Comparison of ENCODE assay signal across 13 cellular contexts in genomic region chr20:34389206-34389953, GRCh38. TPM values are rescaled to one million over a fixed set of nuclear protein-coding genes. Genes with fewer than 3 reads are reported as not detected.
A peak's percentile ranks its signal among the peaks of the same experiment; 100 is the strongest.
DNase-seq lines count a peak whose midpoint lies in the region; ATAC-seq and TF ChIP-seq lines count a peak whose summit lies in the region.
"Had no signal": no experiment of that assay in that cellular context is flagged by ENCODE, and none has a peak within 500 bp of the region (broad histone marks: within the 10 kb centered on the region; RNA-seq: fewer than 3 reads in every experiment).

No MANE protein-coding gene starts in this region.

- intact Hi-C loops in CD8-positive, alpha-beta T cell (cut with DNase I, micrococcal nuclease), result no loop called here

- H3K9me3 ChIP-seq in CD8-positive, alpha-beta T cell (ENCODE audit: low read length), result no peaks in the 10 kb centered on the region
- no peaks in the 10 kb centered on the region for H3K9me3 ChIP-seq in fibroblast of lung (ENCODE audit: control insufficient read depth, insufficient read depth, low read depth, low read length)
- H3K9me3 ChIP-seq in Peyer's patch, result no peaks in the 10 kb centered on the region
- H3K9me3 ChIP-seq: left lung, neutrophil had no signal

- ATAC-seq in CD8-positive, alpha-beta T cell, result no peak

- H3K4me1 Mint-ChIP-seq in CD8-positive, alpha-beta T cell (ENCODE audit: low read depth), result peaks cover 46% of the 10 kb centered on the region

- peaks cover 40% of the 10 kb centered on the region for H3K36me3 Mint-ChIP-seq in CD8-positive, alpha-beta T cell

- no peak overlapping the region for H3K4me2 ChIP-seq in fibroblast of lung (ENCODE audit: extremely low read depth, insufficient read depth, low read length)

- H2AFZ ChIP-seq in fibroblast of lung (ENCODE audit: low read length), result no peak overlapping the region

- H3K36me3 ChIP-seq in CD8-positive, alpha-beta T cell (ENCODE audit: insufficient read depth, low read length), result no peaks in the 10 kb centered on the region
- peaks cover 3% of the 10 kb centered on the region for H3K36me3 ChIP-seq in fibroblast of lung (ENCODE audit: control insufficient read depth, insufficient read depth, low read length)
- peaks cover 0 to 19% (median 0%) of the 10 kb centered on the region in 3 donors for H3K36me3 ChIP-seq in Peyer's patch

- DNase-seq in CD8-positive, alpha-beta T cell, result no peak
- peak; percentile 48 for DNase-seq in ELR (ENCODE audit: low read depth)
- peak; percentile 59 for DNase-seq in RPMI7951 (ENCODE audit: low read depth)
- peak in 1 of 2 donors; percentile 48 for DNase-seq in fibroblast of lung (ENCODE audit: low read depth in 2 of 2)
- no peak for DNase-seq in Peyer's patch
- no peak for DNase-seq in activated CD4-positive, CD25-positive, alpha-beta regulatory T cell (lab: John Stamatoyannopoulos, UW)
- no peak for DNase-seq in Kasumi-1 (lab: John Stamatoyannopoulos, UW)
- DNase-seq: activated B cell treated with CpG ODN at 0.5 μM for 24 hours; activated effector memory CD4-positive, alpha-beta T cell treated with anti-CD3 and anti-CD28 coated beads, Interleukin-2, amount 50 U/mL, for 16 hours; cortex of kidney; left lung; NCI-H1694 had no signal

- no peaks in the 10 kb centered on the region for H3K27me3 Mint-ChIP-seq in CD8-positive, alpha-beta T cell (ENCODE audit: low read depth)
- H3K27me3 Mint-ChIP-seq: activated B cell treated with CpG ODN at 0.5 μM for 24 hours had no signal

- H4K20me1 ChIP-seq in fibroblast of lung (ENCODE audit: control insufficient read depth, extremely low read depth, insufficient read depth, low read length), result peaks cover 9% of the 10 kb centered on the region

- no peak overlapping the region for H3K4me3 Mint-ChIP-seq in CD8-positive, alpha-beta T cell
- H3K4me3 Mint-ChIP-seq: activated B cell treated with CpG ODN at 0.5 μM for 24 hours had no signal

- H3K27ac ChIP-seq in CD8-positive, alpha-beta T cell (ENCODE audit: low read depth, low read length), result no peak overlapping the region
- peak overlapping the region; percentile 31 for H3K27ac ChIP-seq in fibroblast of lung (ENCODE audit: insufficient read depth, low read length)
- H3K27ac ChIP-seq in Peyer's patch, result no peak overlapping the region
- H3K27ac ChIP-seq: left lung, neutrophil had no signal

- H3K27me3 ChIP-seq in CD8-positive, alpha-beta T cell (ENCODE audit: insufficient read depth, low read length), result no peaks in the 10 kb centered on the region
- no peaks in the 10 kb centered on the region for H3K27me3 ChIP-seq in fibroblast of lung (ENCODE audit: control insufficient read depth, insufficient read depth, low read length)
- H3K27me3 ChIP-seq in Peyer's patch, result no peaks in the 10 kb centered on the region
- H3K27me3 ChIP-seq: left lung, neutrophil had no signal

- POLR2A ChIA-PET in CD8-positive, alpha-beta T cell (lab: Charles Lee), result no interaction called here

- H3K79me2 ChIP-seq in fibroblast of lung (ENCODE audit: control insufficient read depth, insufficient read depth, low read length), result peaks cover 75% of the 10 kb centered on the region

- no peak overlapping the region for H3K4me3 ChIP-seq in CD8-positive, alpha-beta T cell (ENCODE audit: low read depth, low read length)
- H3K4me3 ChIP-seq in fibroblast of lung (replicated peaks in 1 of 4; ENCODE audit: control extremely low read depth in 1 of 4, insufficient read depth in 1 of 4, low read depth in 3 of 4, low read length in 4 of 4) (no peak overlapping the region), Peyer's patch (no peak overlapping the region)
- H3K4me3 ChIP-seq: left lung had no signal

- TF ChIP-seq POLR2A in Peyer's patch (IDR thresholded peaks at IDR 0.05), result no peak

- CTCF ChIA-PET in CD8-positive, alpha-beta T cell (lab: Charles Lee), result no interaction called here

- peaks cover 5% of the 10 kb centered on the region for H3K4me1 ChIP-seq in CD8-positive, alpha-beta T cell (ENCODE audit: insufficient read depth, low read length)
- peaks cover 12% of the 10 kb centered on the region for H3K4me1 ChIP-seq in fibroblast of lung (ENCODE audit: control insufficient read depth, extremely low read depth, insufficient read depth, low read length)
- H3K4me1 ChIP-seq in Peyer's patch, result peaks cover 0 to 52% (median 2%) of the 10 kb centered on the region in 4 donors

- H3K9me3 Mint-ChIP-seq in CD8-positive, alpha-beta T cell, result no peaks in the 10 kb centered on the region
- H3K9me3 Mint-ChIP-seq: activated B cell treated with CpG ODN at 0.5 μM for 24 hours had no signal

- no peak for TF ChIP-seq CTCF in CD8-positive, alpha-beta T cell (IDR thresholded peaks at IDR 0.05)
- TF ChIP-seq CTCF in fibroblast of lung (conservative IDR thresholded peaks at IDR 0.05 in 1 of 2, IDR thresholded peaks at IDR 0.05 in 1 of 2; ENCODE audit: low read depth in 1 of 2, low read length in 2 of 2), result no peak
- no peak for TF ChIP-seq CTCF in Peyer's patch (IDR thresholded peaks at IDR 0.05)

- no peak overlapping the region for H3K9ac ChIP-seq in fibroblast of lung (ENCODE audit: insufficient read depth, low read length)

- H3K27ac Mint-ChIP-seq in CD8-positive, alpha-beta T cell, result peak overlapping the region; percentile 41

RNA-seq across cellular contexts. Expression of gene ITCH, which starts 26.3 kb away (rescaled TPM):
- 10 to 100 TPM; 50.4 to 55.2 TPM for total RNA-seq in CD8-positive, alpha-beta T cell
- total RNA-seq in RPMI7951 (2014; rRNA removed; shearing (Covaris generic)), result 60.1 and 67.4 TPM in 2 replicates
- total RNA-seq in fibroblast of lung (67.5 and 77.6 TPM in 2 replicates), Peyer's patch (10 to 100 TPM; 43.6 to 69.3 (median 59.8) TPM)
- polyA plus RNA-seq in fibroblast of lung, result 18.5 and 25.0 TPM in 2 replicates
- 23.0 and 32.5 TPM in 2 replicates for polyA plus RNA-seq in fibroblast of lung (2012)
- polyA minus RNA-seq in fibroblast of lung (ENCODE audit: low replicate concordance), result 9.6 and 15.9 TPM in 2 replicates

Comparison
In these comparisons a context has a peak if more than half of its experiments do, and no peak if none do; other contexts are left out.
1. DNase-seq: peak in ELR (single experiment) and RPMI7951 (single experiment); none in CD8-positive, alpha-beta T cell (0 of 7), Peyer's patch (0 of 3), activated CD4-positive, CD25-positive, alpha-beta regulatory T cell (0 of 4) and Kasumi-1 (0 of 2).